23 cellular contexts compared by ENCODE assay signal in the genomic region with DNA sequence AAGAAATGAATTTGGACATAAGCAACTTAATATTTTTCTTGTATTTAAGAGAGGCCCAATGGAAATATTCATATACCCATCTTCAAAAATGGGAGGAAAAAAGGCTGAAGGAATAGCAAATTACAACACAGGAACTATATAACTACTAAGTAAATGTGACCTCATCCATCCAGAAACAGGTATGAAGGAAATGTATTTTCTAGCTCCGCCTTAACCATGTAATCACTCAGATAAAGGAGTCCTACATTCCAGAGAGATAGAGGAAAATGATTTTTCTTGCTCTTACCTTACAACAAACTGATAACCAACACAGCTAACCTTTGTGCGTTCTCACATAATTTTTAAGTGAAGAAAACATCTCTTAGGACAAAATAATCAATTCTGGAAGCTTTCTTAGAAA.
"Had no signal": no experiment of that assay in that cellular context is flagged by ENCODE, and none has a peak within 500 bp of the region (broad histone marks: within the 10 kb centered on the region; RNA-seq: fewer than 3 reads in every experiment).

No MANE protein-coding gene starts in this region.

- H3K36me3 Mint-ChIP-seq: stimulated activated effector memory CD8-positive, alpha-beta T cell treated with anti-CD3 and anti-CD28 coated beads, Interleukin-12 subunit alpha, Interleukin-12 subunit beta, amount 100 ng/mL, for 72 hours had no signal

- H3K27ac Mint-ChIP-seq: naive thymus-derived CD8-positive, alpha-beta T cell; stimulated activated effector memory CD8-positive, alpha-beta T cell treated with anti-CD3 and anti-CD28 coated beads, Interleukin-12 subunit alpha, Interleukin-12 subunit beta, amount 100 ng/mL, for 72 hours had no signal

- H3K9me3 Mint-ChIP-seq: neural crest cell; stimulated activated effector memory CD8-positive, alpha-beta T cell treated with anti-CD3 and anti-CD28 coated beads, Interleukin-12 subunit alpha, Interleukin-12 subunit beta, amount 100 ng/mL, for 72 hours had no signal

- DNase-seq: cerebellar nuclear complex; dorsolateral prefrontal cortex; effector CD4-positive, alpha-beta T cell; foreskin fibroblast; gastrocnemius medialis; head of caudate nucleus; kidney; mesendoderm; naive thymus-derived CD8-positive, alpha-beta T cell; pancreas; right lobe of liver; stimulated activated CD4-positive, alpha-beta T cell treated with anti-CD3 and anti-CD28 coated beads, Interleukin-2, amount 100 ng/mL, for 24 hours; stimulated activated CD4-positive, alpha-beta T cell treated with anti-CD3 and anti-CD28 coated beads, Interleukin-4, amount 100 ng/mL, for 24 hours; stimulated activated naive CD4-positive, alpha-beta T cell treated with Interleukin-2 at 50 U/mL for 16 hours; stomach; thyroid gland had no signal

- H3K27me3 ChIP-seq: dorsolateral prefrontal cortex, gastrocnemius medialis, neutrophil, pancreas, right lobe of liver, stomach, thyroid gland had no signal

- H3K9me3 ChIP-seq: gastrocnemius medialis, neutrophil, pancreas, right lobe of liver, stomach, thyroid gland had no signal

- FAIRE-seq: colon, kidney, pancreas, urothelium cell line had no signal

- ATAC-seq: esophagus mucosa; naive thymus-derived CD8-positive, alpha-beta T cell; stimulated activated effector memory CD8-positive, alpha-beta T cell treated with anti-CD3 and anti-CD28 coated beads, Interleukin-12 subunit alpha, Interleukin-12 subunit beta, amount 100 ng/mL, for 72 hours had no signal

- H3K4me3 ChIP-seq: dorsolateral prefrontal cortex, gastrocnemius medialis, pancreas, right lobe of liver, stomach, thyroid gland had no signal

- H3K4me3 Mint-ChIP-seq: naive thymus-derived CD8-positive, alpha-beta T cell; neural crest cell; stimulated activated effector memory CD8-positive, alpha-beta T cell treated with anti-CD3 and anti-CD28 coated beads, Interleukin-12 subunit alpha, Interleukin-12 subunit beta, amount 100 ng/mL, for 72 hours had no signal

- H3K36me3 ChIP-seq: gastrocnemius medialis, neutrophil, pancreas, right lobe of liver, stomach, thyroid gland had no signal

- H3K4me1 Mint-ChIP-seq: neural crest cell; stimulated activated effector memory CD8-positive, alpha-beta T cell treated with anti-CD3 and anti-CD28 coated beads, Interleukin-12 subunit alpha, Interleukin-12 subunit beta, amount 100 ng/mL, for 72 hours had no signal

- H3K27ac ChIP-seq: epithelial cell of prostate, gastrocnemius medialis, neutrophil, pancreas, right lobe of liver, stomach had no signal
